Comparison of ENCODE assay signal across 31 cellular contexts in genomic region chr3:162139841-162140240, GRCh38.
"Had no signal": no experiment of that assay in that cellular context is flagged by ENCODE, and none has a peak within 500 bp of the region (broad histone marks: within the 10 kb centered on the region; RNA-seq: fewer than 3 reads in every experiment).

No MANE protein-coding gene starts in this region.

- H3K9me3 ChIP-seq: adrenal gland, MG63, SJCRH30 had no signal

- H3K36me3 ChIP-seq: adrenal gland, MG63, SJCRH30 had no signal

- H3K4me3 Mint-ChIP-seq: activated CD4-positive, alpha-beta T cell treated with anti-CD3 and anti-CD28 coated beads, Interleukin-2, amount 10 ng/mL, durations not matched to agents 24 days and 14 days; activated CD8-positive, alpha-beta T cell treated with anti-CD3 and anti-CD28 coated beads, Interleukin-2, amount 10 ng/mL, durations not matched to agents 7 days and 5 days; activated naive CD4-positive, alpha-beta T cell treated with anti-CD3 and anti-CD28 coated beads, Interleukin-2, amount 50 U/mL, for 24 hours; activated naive CD8-positive, alpha-beta T cell treated with anti-CD3 and anti-CD28 coated beads, Interleukin-2, amount 10 ng/mL, durations not matched to agents 7 days and 5 days; activated T-cell treated with anti-CD3 and anti-CD28 coated beads, Interleukin-2, amount 50 U/mL, for 24 hours; brain; T-helper 1 cell treated with Interleukin-12 subunit alpha and Interleukin-12 subunit beta and Interleukin-4 antibody, amounts not matched to agents 30 μg/mL and 1 μg/mL, for 36 hours; T-helper 2 cell treated with Interferon-gamma antibody and Interleukin-4, amounts not matched to agents 5 μg/mL and 100 μg/mL, for 36 hours had no signal

- H3K4me1 Mint-ChIP-seq: activated CD4-positive, alpha-beta T cell treated with anti-CD3 and anti-CD28 coated beads, Interleukin-2, amount 10 ng/mL, durations not matched to agents 24 days and 14 days; activated naive CD4-positive, alpha-beta T cell treated with anti-CD3 and anti-CD28 coated beads, Interleukin-2, amount 50 U/mL, for 24 hours; activated naive CD8-positive, alpha-beta T cell treated with anti-CD3 and anti-CD28 coated beads, Interleukin-2, amount 10 ng/mL, durations not matched to agents 7 days and 5 days; brain had no signal

- H3K27me3 ChIP-seq: adrenal gland, MG63, SJCRH30 had no signal

- H3K4me3 ChIP-seq: adrenal gland, MG63, SJCRH30, SK-N-MC had no signal

- H3K9me3 Mint-ChIP-seq: activated CD4-positive, alpha-beta T cell treated with anti-CD3 and anti-CD28 coated beads, Interleukin-2, amount 10 ng/mL, durations not matched to agents 24 days and 14 days; activated naive CD4-positive, alpha-beta T cell treated with anti-CD3 and anti-CD28 coated beads, Interleukin-2, amount 50 U/mL, for 24 hours; activated naive CD8-positive, alpha-beta T cell treated with anti-CD3 and anti-CD28 coated beads, Interleukin-2, amount 10 ng/mL, durations not matched to agents 7 days and 5 days; activated T-cell treated with anti-CD3 and anti-CD28 coated beads, Interleukin-2, amount 50 U/mL, for 24 hours; activated T-helper 2 cell treated with anti-CD3 and anti-CD28 coated beads, Interferon-gamma antibody, Interleukin-2, Interleukin-4, amounts not matched to agents 10 μg/mL and 5 μg/mL and 100 μg/mL, durations not matched to agents 14 hours and 24 hours and 36 hours; brain; T-helper 1 cell treated with Interleukin-12 subunit alpha and Interleukin-12 subunit beta and Interleukin-4 antibody, amounts not matched to agents 30 μg/mL and 1 μg/mL, for 36 hours; T-helper 2 cell treated with Interferon-gamma antibody and Interleukin-4, amounts not matched to agents 5 μg/mL and 100 μg/mL, for 36 hours had no signal

- H3K4me1 ChIP-seq: adrenal gland had no signal

- ATAC-seq: activated CD8-positive, alpha-beta T cell treated with anti-CD3 and anti-CD28 coated beads, Interleukin-2, amount 10 ng/mL, durations not matched to agents 7 days and 5 days had no signal

- H3K27ac Mint-ChIP-seq: activated CD4-positive, alpha-beta T cell treated with anti-CD3 and anti-CD28 coated beads, Interleukin-2, amount 10 ng/mL, durations not matched to agents 24 days and 14 days; activated CD8-positive, alpha-beta T cell treated with anti-CD3 and anti-CD28 coated beads, Interleukin-2, amount 10 ng/mL, durations not matched to agents 7 days and 5 days; activated naive CD4-positive, alpha-beta T cell treated with anti-CD3 and anti-CD28 coated beads, Interleukin-2, amount 50 U/mL, for 24 hours; activated naive CD8-positive, alpha-beta T cell treated with anti-CD3 and anti-CD28 coated beads, Interleukin-2, amount 10 ng/mL, durations not matched to agents 7 days and 5 days; activated T-cell treated with anti-CD3 and anti-CD28 coated beads, Interleukin-2, amount 50 U/mL, for 24 hours; activated T-helper 2 cell treated with anti-CD3 and anti-CD28 coated beads, Interferon-gamma antibody, Interleukin-2, Interleukin-4, amounts not matched to agents 10 μg/mL and 5 μg/mL and 100 μg/mL, durations not matched to agents 14 hours and 24 hours and 36 hours; brain; T-helper 1 cell treated with Interleukin-12 subunit alpha and Interleukin-12 subunit beta and Interleukin-4 antibody, amounts not matched to agents 30 μg/mL and 1 μg/mL, for 36 hours; T-helper 2 cell treated with Interferon-gamma antibody and Interleukin-4, amounts not matched to agents 5 μg/mL and 100 μg/mL, for 36 hours had no signal

- H3K27me3 Mint-ChIP-seq: activated CD4-positive, alpha-beta T cell treated with anti-CD3 and anti-CD28 coated beads, Interleukin-2, amount 10 ng/mL, durations not matched to agents 24 days and 14 days; activated naive CD4-positive, alpha-beta T cell treated with anti-CD3 and anti-CD28 coated beads, Interleukin-2, amount 50 U/mL, for 24 hours; activated naive CD8-positive, alpha-beta T cell treated with anti-CD3 and anti-CD28 coated beads, Interleukin-2, amount 10 ng/mL, durations not matched to agents 7 days and 5 days; activated T-cell treated with anti-CD3 and anti-CD28 coated beads, Interleukin-2, amount 50 U/mL, for 24 hours had no signal

- H3K36me3 Mint-ChIP-seq: activated naive CD4-positive, alpha-beta T cell treated with anti-CD3 and anti-CD28 coated beads, Interleukin-2, amount 50 U/mL, for 24 hours; activated naive CD8-positive, alpha-beta T cell treated with anti-CD3 and anti-CD28 coated beads, Interleukin-2, amount 10 ng/mL, durations not matched to agents 7 days and 5 days; brain had no signal

- DNase-seq: activated CD4-positive, alpha-beta T cell treated with anti-CD3 and anti-CD28 coated beads, Interleukin-2, amount 10 ng/mL, durations not matched to agents 24 days and 14 days; activated CD4-positive, alpha-beta T cell treated with anti-CD3 and anti-CD28 coated beads, Interleukin-2, amount 50 U/mL, for 4 hours; activated CD8-positive, alpha-beta T cell treated with anti-CD3 and anti-CD28 coated beads, Interleukin-2, amount 10 ng/mL, durations not matched to agents 7 days and 5 days; activated gamma-delta T cell; activated naive CD4-positive, alpha-beta T cell treated with Interleukin-2 at 50 U/mL for 16 hours; activated naive CD8-positive, alpha-beta T cell treated with anti-CD3 and anti-CD28 coated beads, Interleukin-2, amount 10 ng/mL, durations not matched to agents 7 days and 5 days; activated T-cell treated with anti-CD3 and anti-CD28 coated beads, Interleukin-2, amount 50 U/mL, for 24 hours; adrenal gland; anterior cingulate cortex; central memory CD4-positive, alpha-beta T cell; Kasumi-1; KG1; MG63; NCI-H1048; NCI-H1436 treated with DMSO at 0.1 percent for 48 hours; NCI-H187; NCI-H2029 treated with DMSO at 0.1 percent for 48 hours; NCI-H2107; NCI-H2171; NCI-H510A; NCI-H526; NCI-H748 treated with DMSO at 0.1 percent for 48 hours; NK-92 treated with Interleukin-12 subunit alpha and Interleukin-12 subunit beta, amount 100 ng/mL, for 24 hours; SHP77; SJCRH30 had no signal

- H3K27ac ChIP-seq: adrenal gland, SJCRH30, SK-N-MC had no signal
